Comparison of ENCODE assay signal across 1 cellular context in the genomic region with DNA sequence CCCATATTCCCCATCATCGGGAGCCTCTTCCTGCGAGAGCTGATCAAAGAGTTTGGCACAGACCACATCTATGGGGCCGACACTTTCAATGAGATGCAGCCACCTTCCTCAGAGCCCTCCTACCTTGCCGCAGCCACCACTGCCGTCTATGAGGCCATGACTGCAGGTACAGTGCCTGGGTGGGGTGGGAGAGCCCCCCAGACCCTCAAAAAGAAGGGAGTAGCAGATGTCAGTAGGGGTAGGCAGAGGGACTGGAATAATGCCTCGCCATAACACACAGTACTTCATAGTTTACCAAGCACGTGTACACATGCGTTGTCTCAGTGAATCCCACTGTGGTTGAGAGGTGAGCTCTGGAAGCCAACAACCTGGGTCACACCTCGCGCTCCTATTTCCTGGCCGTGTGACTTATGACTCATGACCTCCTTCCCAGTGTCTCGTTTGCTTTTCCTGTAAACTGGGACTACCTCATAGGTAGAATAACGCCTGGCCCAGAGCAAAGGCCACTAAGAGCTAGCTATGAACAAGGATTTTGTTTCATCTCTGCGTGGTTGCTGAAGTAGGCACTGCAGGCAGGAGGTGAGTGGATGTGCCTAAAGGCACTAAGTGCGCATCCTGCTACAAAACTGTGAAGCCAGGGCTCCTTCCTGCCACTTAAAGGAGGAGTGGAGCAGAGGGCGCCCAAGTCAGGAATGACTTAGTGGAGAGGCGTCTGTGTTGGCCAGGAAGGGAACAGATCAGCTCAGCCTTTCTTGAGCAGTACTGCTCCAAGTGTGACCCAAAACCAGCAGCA.
TF ChIP-seq lines count a peak whose summit lies in the region.

No MANE protein-coding gene starts in this region.

TF ChIP-seq in HepG2, 621 proteins besides CTCF, POLR2A, EP300 and RAD21 (continued from another document and continues in another):
- TF ChIP-seq, protein P1, sequence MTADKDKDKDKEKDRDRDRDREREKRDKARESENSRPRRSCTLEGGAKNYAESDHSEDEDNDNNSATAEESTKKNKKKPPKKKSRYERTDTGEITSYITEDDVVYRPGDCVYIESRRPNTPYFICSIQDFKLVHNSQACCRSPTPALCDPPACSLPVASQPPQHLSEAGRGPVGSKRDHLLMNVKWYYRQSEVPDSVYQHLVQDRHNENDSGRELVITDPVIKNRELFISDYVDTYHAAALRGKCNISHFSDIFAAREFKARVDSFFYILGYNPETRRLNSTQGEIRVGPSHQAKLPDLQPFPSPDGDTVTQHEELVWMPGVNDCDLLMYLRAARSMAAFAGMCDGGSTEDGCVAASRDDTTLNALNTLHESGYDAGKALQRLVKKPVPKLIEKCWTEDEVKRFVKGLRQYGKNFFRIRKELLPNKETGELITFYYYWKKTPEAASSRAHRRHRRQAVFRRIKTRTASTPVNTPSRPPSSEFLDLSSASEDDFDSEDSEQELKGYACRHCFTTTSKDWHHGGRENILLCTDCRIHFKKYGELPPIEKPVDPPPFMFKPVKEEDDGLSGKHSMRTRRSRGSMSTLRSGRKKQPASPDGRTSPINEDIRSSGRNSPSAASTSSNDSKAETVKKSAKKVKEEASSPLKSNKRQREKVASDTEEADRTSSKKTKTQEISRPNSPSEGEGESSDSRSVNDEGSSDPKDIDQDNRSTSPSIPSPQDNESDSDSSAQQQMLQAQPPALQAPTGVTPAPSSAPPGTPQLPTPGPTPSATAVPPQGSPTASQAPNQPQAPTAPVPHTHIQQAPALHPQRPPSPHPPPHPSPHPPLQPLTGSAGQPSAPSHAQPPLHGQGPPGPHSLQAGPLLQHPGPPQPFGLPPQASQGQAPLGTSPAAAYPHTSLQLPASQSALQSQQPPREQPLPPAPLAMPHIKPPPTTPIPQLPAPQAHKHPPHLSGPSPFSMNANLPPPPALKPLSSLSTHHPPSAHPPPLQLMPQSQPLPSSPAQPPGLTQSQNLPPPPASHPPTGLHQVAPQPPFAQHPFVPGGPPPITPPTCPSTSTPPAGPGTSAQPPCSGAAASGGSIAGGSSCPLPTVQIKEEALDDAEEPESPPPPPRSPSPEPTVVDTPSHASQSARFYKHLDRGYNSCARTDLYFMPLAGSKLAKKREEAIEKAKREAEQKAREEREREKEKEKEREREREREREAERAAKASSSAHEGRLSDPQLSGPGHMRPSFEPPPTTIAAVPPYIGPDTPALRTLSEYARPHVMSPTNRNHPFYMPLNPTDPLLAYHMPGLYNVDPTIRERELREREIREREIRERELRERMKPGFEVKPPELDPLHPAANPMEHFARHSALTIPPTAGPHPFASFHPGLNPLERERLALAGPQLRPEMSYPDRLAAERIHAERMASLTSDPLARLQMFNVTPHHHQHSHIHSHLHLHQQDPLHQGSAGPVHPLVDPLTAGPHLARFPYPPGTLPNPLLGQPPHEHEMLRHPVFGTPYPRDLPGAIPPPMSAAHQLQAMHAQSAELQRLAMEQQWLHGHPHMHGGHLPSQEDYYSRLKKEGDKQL (CRISPR knock-in tag; IDR thresholded peaks at IDR 0.05; ENCODE audit: low read depth) = peak; percentile 59; the same call in 1 of the 2 replicates
- TF ChIP-seq NRL (CRISPR knock-in tag; IDR thresholded peaks at IDR 0.05; ENCODE audit: borderline replicate concordance) (peak; percentile 75), ZNF367 (CRISPR knock-in tag; IDR thresholded peaks at IDR 0.05; ENCODE audit: borderline replicate concordance) (no peak), ZNF430 (CRISPR knock-in tag; IDR thresholded peaks at IDR 0.05) (peak; percentile 86; the same call in 1 of the 2 replicates), ZFYVE20 (CRISPR knock-in tag; IDR thresholded peaks at IDR 0.05; ENCODE audit: borderline replicate concordance, low read depth) (no peak), ZNF644 (CRISPR knock-in tag; IDR thresholded peaks at IDR 0.05; ENCODE audit: low read depth) (peak; percentile 76; the same call in 1 of the 2 replicates), RBM22 (optimal IDR thresholded peaks at IDR 0.05; ENCODE audit: low read length) (peak; percentile 57), ZNF205 (CRISPR knock-in tag; IDR thresholded peaks at IDR 0.05) (0 out of 2 replicates have a peak, but pooled peaks have one; percentile 69), EHMT2 (IDR thresholded peaks at IDR 0.05; ENCODE audit: borderline replicate concordance, low read depth, low read length) (no peak), SRSF4 (IDR thresholded peaks at IDR 0.05; ENCODE audit: low read depth, low read length, poor library complexity, severe bottlenecking) (no peak), KAT8 (CRISPR knock-in tag; IDR thresholded peaks at IDR 0.05) (peak; percentile 88; the same call in 1 of the 2 replicates), ERF (CRISPR knock-in tag; IDR thresholded peaks at IDR 0.05) (peak; percentile 97), KAT2B (IDR thresholded peaks at IDR 0.05; ENCODE audit: borderline replicate concordance, low read depth, low read length) (no peak), HMG20A (CRISPR knock-in tag; IDR thresholded peaks at IDR 0.05; ENCODE audit: borderline replicate concordance) (peak; percentile 88; the same call in 1 of the 2 replicates), ZNF34 (CRISPR knock-in tag; IDR thresholded peaks at IDR 0.05; ENCODE audit: borderline replicate concordance) (0 out of 2 replicates have a peak, but pooled peaks have one; percentile 59), ZNF747 (CRISPR knock-in tag; IDR thresholded peaks at IDR 0.05; ENCODE audit: borderline replicate concordance) (no peak; the same call in 1 of the 2 replicates), ZNF780A (CRISPR knock-in tag; IDR thresholded peaks at IDR 0.05) (no peak), ZNF546 (CRISPR knock-in tag; conservative IDR thresholded peaks at IDR 0.05) (0 out of 2 replicates have a peak, but pooled peaks have one; percentile 45), ZNF790 (CRISPR knock-in tag; IDR thresholded peaks at IDR 0.05; ENCODE audit: borderline replicate concordance) (peak; percentile 67; the same call in 1 of the 2 replicates), CEBPG (CRISPR knock-in tag; IDR thresholded peaks at IDR 0.05) (peak; percentile 51), SOX6 (IDR thresholded peaks at IDR 0.05) (no peak), SOX6 (CRISPR knock-in tag; IDR thresholded peaks at IDR 0.05) (peak; percentile 76)
- TF ChIP-seq, protein P2, sequence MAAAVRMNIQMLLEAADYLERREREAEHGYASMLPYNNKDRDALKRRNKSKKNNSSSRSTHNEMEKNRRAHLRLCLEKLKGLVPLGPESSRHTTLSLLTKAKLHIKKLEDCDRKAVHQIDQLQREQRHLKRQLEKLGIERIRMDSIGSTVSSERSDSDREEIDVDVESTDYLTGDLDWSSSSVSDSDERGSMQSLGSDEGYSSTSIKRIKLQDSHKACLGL (CRISPR knock-in tag; IDR thresholded peaks at IDR 0.05) = peak; percentile 76; the same call in 1 of the 2 replicates
- TF ChIP-seq, protein P3, sequence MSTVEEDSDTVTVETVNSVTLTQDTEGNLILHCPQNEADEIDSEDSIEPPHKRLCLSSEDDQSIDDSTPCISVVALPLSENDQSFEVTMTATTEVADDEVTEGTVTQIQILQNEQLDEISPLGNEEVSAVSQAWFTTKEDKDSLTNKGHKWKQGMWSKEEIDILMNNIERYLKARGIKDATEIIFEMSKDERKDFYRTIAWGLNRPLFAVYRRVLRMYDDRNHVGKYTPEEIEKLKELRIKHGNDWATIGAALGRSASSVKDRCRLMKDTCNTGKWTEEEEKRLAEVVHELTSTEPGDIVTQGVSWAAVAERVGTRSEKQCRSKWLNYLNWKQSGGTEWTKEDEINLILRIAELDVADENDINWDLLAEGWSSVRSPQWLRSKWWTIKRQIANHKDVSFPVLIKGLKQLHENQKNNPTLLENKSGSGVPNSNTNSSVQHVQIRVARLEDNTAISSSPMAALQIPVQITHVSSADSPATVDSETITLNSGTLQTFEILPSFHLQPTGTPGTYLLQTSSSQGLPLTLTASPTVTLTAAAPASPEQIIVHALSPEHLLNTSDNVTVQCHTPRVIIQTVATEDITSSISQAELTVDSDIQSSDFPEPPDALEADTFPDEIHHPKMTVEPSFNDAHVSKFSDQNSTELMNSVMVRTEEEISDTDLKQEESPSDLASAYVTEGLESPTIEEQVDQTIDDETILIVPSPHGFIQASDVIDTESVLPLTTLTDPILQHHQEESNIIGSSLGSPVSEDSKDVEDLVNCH (CRISPR knock-in tag; IDR thresholded peaks at IDR 0.05) = no peak
- TF ChIP-seq, protein P4, sequence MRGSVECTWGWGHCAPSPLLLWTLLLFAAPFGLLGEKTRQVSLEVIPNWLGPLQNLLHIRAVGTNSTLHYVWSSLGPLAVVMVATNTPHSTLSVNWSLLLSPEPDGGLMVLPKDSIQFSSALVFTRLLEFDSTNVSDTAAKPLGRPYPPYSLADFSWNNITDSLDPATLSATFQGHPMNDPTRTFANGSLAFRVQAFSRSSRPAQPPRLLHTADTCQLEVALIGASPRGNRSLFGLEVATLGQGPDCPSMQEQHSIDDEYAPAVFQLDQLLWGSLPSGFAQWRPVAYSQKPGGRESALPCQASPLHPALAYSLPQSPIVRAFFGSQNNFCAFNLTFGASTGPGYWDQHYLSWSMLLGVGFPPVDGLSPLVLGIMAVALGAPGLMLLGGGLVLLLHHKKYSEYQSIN (CRISPR knock-in tag; IDR thresholded peaks at IDR 0.05; ENCODE audit: borderline replicate concordance) = no peak
- TF ChIP-seq, protein P5, sequence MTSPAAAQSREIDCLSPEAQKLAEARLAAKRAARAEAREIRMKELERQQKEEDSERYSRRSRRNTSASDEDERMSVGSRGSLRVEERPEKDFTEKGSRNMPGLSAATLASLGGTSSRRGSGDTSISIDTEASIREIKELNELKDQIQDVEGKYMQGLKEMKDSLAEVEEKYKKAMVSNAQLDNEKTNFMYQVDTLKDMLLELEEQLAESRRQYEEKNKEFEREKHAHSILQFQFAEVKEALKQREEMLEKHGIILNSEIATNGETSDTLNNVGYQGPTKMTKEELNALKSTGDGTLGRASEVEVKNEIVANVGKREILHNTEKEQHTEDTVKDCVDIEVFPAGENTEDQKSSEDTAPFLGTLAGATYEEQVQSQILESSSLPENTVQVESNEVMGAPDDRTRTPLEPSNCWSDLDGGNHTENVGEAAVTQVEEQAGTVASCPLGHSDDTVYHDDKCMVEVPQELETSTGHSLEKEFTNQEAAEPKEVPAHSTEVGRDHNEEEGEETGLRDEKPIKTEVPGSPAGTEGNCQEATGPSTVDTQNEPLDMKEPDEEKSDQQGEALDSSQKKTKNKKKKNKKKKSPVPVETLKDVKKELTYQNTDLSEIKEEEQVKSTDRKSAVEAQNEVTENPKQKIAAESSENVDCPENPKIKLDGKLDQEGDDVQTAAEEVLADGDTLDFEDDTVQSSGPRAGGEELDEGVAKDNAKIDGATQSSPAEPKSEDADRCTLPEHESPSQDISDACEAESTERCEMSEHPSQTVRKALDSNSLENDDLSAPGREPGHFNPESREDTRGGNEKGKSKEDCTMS (CRISPR knock-in tag; conservative IDR thresholded peaks at IDR 0.05) = no peak
- TF ChIP-seq, protein P6, sequence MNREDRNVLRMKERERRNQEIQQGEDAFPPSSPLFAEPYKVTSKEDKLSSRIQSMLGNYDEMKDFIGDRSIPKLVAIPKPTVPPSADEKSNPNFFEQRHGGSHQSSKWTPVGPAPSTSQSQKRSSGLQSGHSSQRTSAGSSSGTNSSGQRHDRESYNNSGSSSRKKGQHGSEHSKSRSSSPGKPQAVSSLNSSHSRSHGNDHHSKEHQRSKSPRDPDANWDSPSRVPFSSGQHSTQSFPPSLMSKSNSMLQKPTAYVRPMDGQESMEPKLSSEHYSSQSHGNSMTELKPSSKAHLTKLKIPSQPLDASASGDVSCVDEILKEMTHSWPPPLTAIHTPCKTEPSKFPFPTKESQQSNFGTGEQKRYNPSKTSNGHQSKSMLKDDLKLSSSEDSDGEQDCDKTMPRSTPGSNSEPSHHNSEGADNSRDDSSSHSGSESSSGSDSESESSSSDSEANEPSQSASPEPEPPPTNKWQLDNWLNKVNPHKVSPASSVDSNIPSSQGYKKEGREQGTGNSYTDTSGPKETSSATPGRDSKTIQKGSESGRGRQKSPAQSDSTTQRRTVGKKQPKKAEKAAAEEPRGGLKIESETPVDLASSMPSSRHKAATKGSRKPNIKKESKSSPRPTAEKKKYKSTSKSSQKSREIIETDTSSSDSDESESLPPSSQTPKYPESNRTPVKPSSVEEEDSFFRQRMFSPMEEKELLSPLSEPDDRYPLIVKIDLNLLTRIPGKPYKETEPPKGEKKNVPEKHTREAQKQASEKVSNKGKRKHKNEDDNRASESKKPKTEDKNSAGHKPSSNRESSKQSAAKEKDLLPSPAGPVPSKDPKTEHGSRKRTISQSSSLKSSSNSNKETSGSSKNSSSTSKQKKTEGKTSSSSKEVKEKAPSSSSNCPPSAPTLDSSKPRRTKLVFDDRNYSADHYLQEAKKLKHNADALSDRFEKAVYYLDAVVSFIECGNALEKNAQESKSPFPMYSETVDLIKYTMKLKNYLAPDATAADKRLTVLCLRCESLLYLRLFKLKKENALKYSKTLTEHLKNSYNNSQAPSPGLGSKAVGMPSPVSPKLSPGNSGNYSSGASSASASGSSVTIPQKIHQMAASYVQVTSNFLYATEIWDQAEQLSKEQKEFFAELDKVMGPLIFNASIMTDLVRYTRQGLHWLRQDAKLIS (CRISPR knock-in tag; IDR thresholded peaks at IDR 0.05) = no peak; the same call in 1 of the 2 replicates
- TF ChIP-seq, protein P7, sequence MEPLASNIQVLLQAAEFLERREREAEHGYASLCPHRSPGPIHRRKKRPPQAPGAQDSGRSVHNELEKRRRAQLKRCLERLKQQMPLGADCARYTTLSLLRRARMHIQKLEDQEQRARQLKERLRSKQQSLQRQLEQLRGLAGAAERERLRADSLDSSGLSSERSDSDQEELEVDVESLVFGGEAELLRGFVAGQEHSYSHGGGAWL (CRISPR knock-in tag; IDR thresholded peaks at IDR 0.05) = peak; percentile 82; the same call in 1 of the 2 replicates
